35 cellular contexts compared by ENCODE assay signal in the genomic region with DNA sequence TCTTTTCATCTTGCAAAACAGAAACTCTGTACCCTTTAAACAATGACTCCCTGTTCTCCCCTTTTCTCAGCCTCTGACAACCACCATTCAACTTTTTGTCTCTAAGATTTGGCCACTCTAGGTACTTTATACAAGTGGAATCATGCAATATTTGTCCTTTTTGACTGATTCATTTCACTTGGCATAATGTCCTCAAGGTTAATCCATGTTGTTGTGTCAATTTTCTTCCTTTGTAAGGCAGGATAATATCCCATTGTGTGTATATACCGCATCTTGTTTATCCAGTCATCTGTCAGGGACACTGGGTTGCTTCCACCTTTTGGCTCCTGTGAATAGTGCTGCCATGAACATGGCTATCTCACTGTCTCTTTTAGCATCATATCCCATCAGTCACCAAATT.
"Had no signal": no experiment of that assay in that cellular context is flagged by ENCODE, and none has a peak within 500 bp of the region (broad histone marks: within the 10 kb centered on the region; RNA-seq: fewer than 3 reads in every experiment).

No MANE protein-coding gene starts in this region.

- H3K9me3 ChIP-seq: MG63, SJSA1 had no signal

- H3K4me1 Mint-ChIP-seq: activated B cell treated with CpG ODN at 0.5 μM for 24 hours had no signal

- H3K4me1 ChIP-seq: SJSA1 had no signal

- H3K4me3 ChIP-seq: MG63, SJSA1 had no signal

- H3K9me3 Mint-ChIP-seq: activated B cell treated with CpG ODN at 0.5 μM for 24 hours; activated CD4-positive, alpha-beta memory T cell treated with anti-CD3 and anti-CD28 coated beads for 36 hours; activated naive CD4-positive, alpha-beta T cell treated with anti-CD3 and anti-CD28 coated beads, Interleukin-2, amount 10 ng/mL, durations not matched to agents 7 days and 5 days; activated naive CD8-positive, alpha-beta T cell treated with anti-CD3 and anti-CD28 coated beads, Interleukin-2, amount 50 U/mL, for 24 hours; activated T-cell treated with anti-CD3 and anti-CD28 coated beads, Interleukin-2, amount 50 U/mL, for 4 hours; activated T-helper 1 cell treated with anti-CD3 and anti-CD28 coated beads, Interleukin-12 subunit alpha, Interleukin-12 subunit beta, Interleukin-2, Interleukin-4 antibody, amounts not matched to agents 30 ng/mL and 10 ng/mL and 1 ng/mL, durations not matched to agents 14 hours and 24 hours and 36 hours; brain; T-cell had no signal

- H3K27me3 ChIP-seq: MG63, SJSA1 had no signal

- H3K27ac ChIP-seq: SJSA1, VCaP had no signal

- H3K4me3 Mint-ChIP-seq: activated B cell treated with CpG ODN at 0.5 μM for 24 hours; activated CD4-positive, alpha-beta memory T cell treated with anti-CD3 and anti-CD28 coated beads for 36 hours; activated naive CD4-positive, alpha-beta T cell treated with anti-CD3 and anti-CD28 coated beads, Interleukin-2, amount 10 ng/mL, durations not matched to agents 7 days and 5 days; activated naive CD8-positive, alpha-beta T cell; activated naive CD8-positive, alpha-beta T cell treated with anti-CD3 and anti-CD28 coated beads, Interleukin-2, amount 50 U/mL, for 24 hours; activated T-cell treated with anti-CD3 and anti-CD28 coated beads, Interleukin-2, amount 50 U/mL, for 4 hours; activated T-helper 1 cell treated with anti-CD3 and anti-CD28 coated beads, Interleukin-12 subunit alpha, Interleukin-12 subunit beta, Interleukin-2, Interleukin-4 antibody, amounts not matched to agents 30 ng/mL and 10 ng/mL and 1 ng/mL, durations not matched to agents 14 hours and 24 hours and 36 hours; brain; T-cell had no signal

- H3K36me3 Mint-ChIP-seq: activated CD4-positive, alpha-beta memory T cell treated with anti-CD3 and anti-CD28 coated beads for 36 hours; activated naive CD4-positive, alpha-beta T cell treated with anti-CD3 and anti-CD28 coated beads, Interleukin-2, amount 10 ng/mL, durations not matched to agents 7 days and 5 days; T-cell had no signal

- H3K27me3 Mint-ChIP-seq: activated B cell treated with CpG ODN at 0.5 μM for 24 hours; activated CD4-positive, alpha-beta memory T cell treated with anti-CD3 and anti-CD28 coated beads for 36 hours; activated naive CD4-positive, alpha-beta T cell treated with anti-CD3 and anti-CD28 coated beads, Interleukin-2, amount 10 ng/mL, durations not matched to agents 7 days and 5 days; activated naive CD8-positive, alpha-beta T cell; activated naive CD8-positive, alpha-beta T cell treated with anti-CD3 and anti-CD28 coated beads, Interleukin-2, amount 50 U/mL, for 24 hours; brain; T-cell had no signal

- H3K27ac Mint-ChIP-seq: activated B cell treated with CpG ODN at 0.5 μM for 24 hours; activated CD4-positive, alpha-beta memory T cell treated with anti-CD3 and anti-CD28 coated beads for 36 hours; activated naive CD4-positive, alpha-beta T cell treated with anti-CD3 and anti-CD28 coated beads, Interleukin-2, amount 10 ng/mL, durations not matched to agents 7 days and 5 days; activated naive CD8-positive, alpha-beta T cell; activated naive CD8-positive, alpha-beta T cell treated with anti-CD3 and anti-CD28 coated beads, Interleukin-2, amount 50 U/mL, for 24 hours; activated T-helper 1 cell treated with anti-CD3 and anti-CD28 coated beads, Interleukin-12 subunit alpha, Interleukin-12 subunit beta, Interleukin-2, Interleukin-4 antibody, amounts not matched to agents 30 ng/mL and 10 ng/mL and 1 ng/mL, durations not matched to agents 14 hours and 24 hours and 36 hours; T-cell had no signal

- DNase-seq: activated B cell treated with CpG ODN at 0.5 μM for 24 hours; activated CD4-positive, alpha-beta memory T cell treated with anti-CD3 and anti-CD28 coated beads for 36 hours; activated CD4-positive, alpha-beta T cell treated with anti-CD3 and anti-CD28 coated beads for 4 hours; activated CD4-positive, alpha-beta T cell treated with anti-CD3 and anti-CD28 coated beads, Interleukin-2, amount 50 U/mL, for 1 hour; activated CD4-positive, CD25-positive, alpha-beta regulatory T cell treated with anti-CD3 and anti-CD28 coated beads, Interleukin-2, amount 50 U/mL, for 72 hours; activated CD8-positive, alpha-beta memory T cell treated with anti-CD3 and anti-CD28 coated beads, Interleukin-2, amount 50 U/mL, for 4 hours; activated gamma-delta T cell treated with Interleukin-2 at 50 U/mL for 16 hours; activated naive CD4-positive, alpha-beta T cell treated with anti-CD3 and anti-CD28 coated beads, Interleukin-2, amount 10 ng/mL, durations not matched to agents 7 days and 5 days; activated naive CD8-positive, alpha-beta T cell treated with anti-CD3 and anti-CD28 coated beads, Interleukin-2, amount 50 U/mL, for 24 hours; activated T-cell treated with anti-CD3 and anti-CD28 coated beads for 4 hours; activated T-cell treated with anti-CD3 and anti-CD28 coated beads, Interleukin-2, amount 50 U/mL, for 4 hours; anterior cingulate cortex; Kasumi-1; KG1; MG63; NCI-H1048; NCI-H1105 treated with DMSO at 0.1 percent for 48 hours; NCI-H1436; NCI-H1694; NCI-H1930; NCI-H2081 treated with DMSO at 0.1 percent for 48 hours; NCI-H345; NCI-H524 treated with DMSO at 0.1 percent for 48 hours; RPMI8226; SHP77 treated with DMSO at 0.1 percent for 48 hours; T-cell; T-helper 2 cell; T-helper 9 cell had no signal

- ATAC-seq: activated naive CD8-positive, alpha-beta T cell treated with anti-CD3 and anti-CD28 coated beads, Interleukin-2, amount 50 U/mL, for 24 hours; activated T-cell treated with anti-CD3 and anti-CD28 coated beads, Interleukin-2, amount 50 U/mL, for 4 hours; Panc1; SK-N-SH treated with all-trans-retinoic acid at 6 μM for 48 hours; T-cell had no signal

- H3K36me3 ChIP-seq: MG63, SJSA1 had no signal
